In the genomic region with DNA sequence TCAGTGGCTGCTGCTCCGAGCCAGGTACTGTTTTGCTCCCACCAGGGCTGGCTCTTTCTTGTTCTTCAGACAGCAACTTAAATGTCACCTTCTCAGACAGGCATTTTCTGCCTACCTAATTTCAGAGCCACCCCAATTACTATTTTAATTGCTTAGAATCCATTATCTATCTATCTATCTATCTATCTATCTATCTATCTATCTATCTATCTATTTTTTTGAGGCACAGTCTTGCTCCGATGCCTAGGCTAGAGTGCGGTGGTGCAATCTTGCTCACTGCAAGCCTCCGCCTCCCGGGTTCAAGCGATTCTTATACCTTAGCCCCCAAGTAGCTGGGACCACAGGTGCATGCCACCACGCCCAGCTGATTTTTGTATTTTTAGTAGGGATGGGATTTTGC, we compare ENCODE assay signal across 21 cellular contexts.
"Had no signal": no experiment of that assay in that cellular context is flagged by ENCODE, and none has a peak within 500 bp of the region (broad histone marks: within the 10 kb centered on the region; RNA-seq: fewer than 3 reads in every experiment).

No MANE protein-coding gene starts in this region.

- FAIRE-seq: frontal cortex, keratinocyte had no signal

- H3K27ac ChIP-seq: neural progenitor cell, prostate gland, suprapubic skin had no signal

- DNase-seq: cortex of kidney; effector CD4-positive, alpha-beta T cell; immature natural killer cell; natural killer cell; stimulated activated CD4-positive, alpha-beta T cell treated with anti-CD3 and anti-CD28 coated beads, Interleukin-12 subunit alpha, Interleukin-12 subunit beta, amount 100 ng/mL, for 4 hours; stimulated activated CD4-positive, alpha-beta T cell treated with anti-CD3 and anti-CD28 coated beads, Interleukin-1b, Interleukin-23, amount 100 ng/mL, for 48 hours; stimulated activated CD4-positive, alpha-beta T cell treated with anti-CD3 and anti-CD28 coated beads, Interleukin-4, amount 100 ng/mL, for 1 hour; stimulated activated CD8-positive, alpha-beta memory T cell treated with anti-CD3 and anti-CD28 coated beads, Interleukin-4, amount 100 ng/mL, for 48 hours; thyroid gland had no signal

- H3K27me3 Mint-ChIP-seq: memory B cell; stimulated activated naive CD8-positive, alpha-beta T cell treated with anti-CD3 and anti-CD28 coated beads, Interleukin-15, Interleukin-2, amounts not matched to agents 100 ng/mL and 50 ng/mL, for 24 hours; type B pancreatic cell had no signal

- H3K9me3 Mint-ChIP-seq: immature natural killer cell; memory B cell; natural killer cell; neural progenitor cell; stimulated activated naive CD8-positive, alpha-beta T cell treated with anti-CD3 and anti-CD28 coated beads, Interleukin-15, Interleukin-2, amounts not matched to agents 100 ng/mL and 50 ng/mL, for 24 hours; type B pancreatic cell had no signal

- H3K4me3 ChIP-seq: lung, neural progenitor cell, prostate gland, right atrium auricular region, smooth muscle cell, suprapubic skin, thyroid gland had no signal

- H3K36me3 ChIP-seq: neural progenitor cell, prostate gland, right atrium auricular region, thyroid gland had no signal

- H3K4me3 Mint-ChIP-seq: immature natural killer cell; memory B cell; natural killer cell; neural progenitor cell; stimulated activated naive CD8-positive, alpha-beta T cell treated with anti-CD3 and anti-CD28 coated beads, Interleukin-15, Interleukin-2, amounts not matched to agents 100 ng/mL and 50 ng/mL, for 24 hours; type B pancreatic cell had no signal

- H3K9me3 ChIP-seq: prostate gland, right atrium auricular region, suprapubic skin, thyroid gland had no signal

- H3K27me3 ChIP-seq: neural progenitor cell, right atrium auricular region, suprapubic skin, thyroid gland had no signal

- H3K27ac Mint-ChIP-seq: memory B cell; neural progenitor cell; stimulated activated naive CD8-positive, alpha-beta T cell treated with anti-CD3 and anti-CD28 coated beads, Interleukin-15, Interleukin-2, amounts not matched to agents 100 ng/mL and 50 ng/mL, for 24 hours; type B pancreatic cell had no signal

- H3K36me3 Mint-ChIP-seq: immature natural killer cell, natural killer cell, neural progenitor cell had no signal

- ATAC-seq: sciatic nerve had no signal
